Comparison of ENCODE assay signal across 1 cellular context in genomic region chr11:125111341-125112234, GRCh38.
TF ChIP-seq lines count a peak whose summit lies in the region.

Gene TMEM218 (minus strand): TSS chr11:125111626. CDS start chr11:125102241, 9,385 bp downstream.

TF ChIP-seq in HEK293, 187 proteins besides CTCF, POLR2A, EP300 and RAD21 (continued from another document):
- TF ChIP-seq, protein P1, sequence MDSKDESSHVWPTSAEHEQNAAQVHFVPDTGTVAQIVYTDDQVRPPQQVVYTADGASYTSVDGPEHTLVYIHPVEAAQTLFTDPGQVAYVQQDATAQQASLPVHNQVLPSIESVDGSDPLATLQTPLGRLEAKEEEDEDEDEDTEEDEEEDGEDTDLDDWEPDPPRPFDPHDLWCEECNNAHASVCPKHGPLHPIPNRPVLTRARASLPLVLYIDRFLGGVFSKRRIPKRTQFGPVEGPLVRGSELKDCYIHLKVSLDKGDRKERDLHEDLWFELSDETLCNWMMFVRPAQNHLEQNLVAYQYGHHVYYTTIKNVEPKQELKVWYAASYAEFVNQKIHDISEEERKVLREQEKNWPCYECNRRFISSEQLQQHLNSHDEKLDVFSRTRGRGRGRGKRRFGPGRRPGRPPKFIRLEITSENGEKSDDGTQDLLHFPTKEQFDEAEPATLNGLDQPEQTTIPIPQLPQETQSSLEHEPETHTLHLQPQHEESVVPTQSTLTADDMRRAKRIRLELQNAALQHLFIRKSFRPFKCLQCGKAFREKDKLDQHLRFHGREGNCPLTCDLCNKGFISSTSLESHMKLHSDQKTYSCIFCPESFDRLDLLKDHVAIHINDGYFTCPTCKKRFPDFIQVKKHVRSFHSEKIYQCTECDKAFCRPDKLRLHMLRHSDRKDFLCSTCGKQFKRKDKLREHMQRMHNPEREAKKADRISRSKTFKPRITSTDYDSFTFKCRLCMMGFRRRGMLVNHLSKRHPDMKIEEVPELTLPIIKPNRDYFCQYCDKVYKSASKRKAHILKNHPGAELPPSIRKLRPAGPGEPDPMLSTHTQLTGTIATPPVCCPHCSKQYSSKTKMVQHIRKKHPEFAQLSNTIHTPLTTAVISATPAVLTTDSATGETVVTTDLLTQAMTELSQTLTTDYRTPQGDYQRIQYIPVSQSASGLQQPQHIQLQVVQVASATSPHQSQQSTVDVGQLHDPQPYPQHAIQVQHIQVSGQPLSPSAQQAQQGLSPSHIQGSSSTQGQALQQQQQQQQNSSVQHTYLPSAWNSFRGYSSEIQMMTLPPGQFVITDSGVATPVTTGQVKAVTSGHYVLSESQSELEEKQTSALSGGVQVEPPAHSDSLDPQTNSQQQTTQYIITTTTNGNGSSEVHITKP (tag by site-specific recombination; IDR thresholded peaks at IDR 0.05), result peak; percentile 65
- TF ChIP-seq, protein P2, sequence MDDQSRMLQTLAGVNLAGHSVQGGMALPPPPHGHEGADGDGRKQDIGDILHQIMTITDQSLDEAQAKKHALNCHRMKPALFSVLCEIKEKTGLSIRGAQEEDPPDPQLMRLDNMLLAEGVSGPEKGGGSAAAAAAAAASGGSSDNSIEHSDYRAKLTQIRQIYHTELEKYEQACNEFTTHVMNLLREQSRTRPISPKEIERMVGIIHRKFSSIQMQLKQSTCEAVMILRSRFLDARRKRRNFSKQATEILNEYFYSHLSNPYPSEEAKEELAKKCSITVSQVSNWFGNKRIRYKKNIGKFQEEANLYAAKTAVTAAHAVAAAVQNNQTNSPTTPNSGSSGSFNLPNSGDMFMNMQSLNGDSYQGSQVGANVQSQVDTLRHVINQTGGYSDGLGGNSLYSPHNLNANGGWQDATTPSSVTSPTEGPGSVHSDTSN (CRISPR knock-in tag; IDR thresholded peaks at IDR 0.05), result peak; percentile 95
- TF ChIP-seq KLF7 (tag by site-specific recombination; IDR thresholded peaks at IDR 0.05; ENCODE audit: borderline replicate concordance), result no peak
- no peak for TF ChIP-seq ZNF341 (tag by site-specific recombination; IDR thresholded peaks at IDR 0.05; ENCODE audit: low read depth)
- no peak; the same call in 1 of the 2 replicates for TF ChIP-seq ZBTB48 (tag by site-specific recombination; IDR thresholded peaks at IDR 0.05)
- peak; percentile 98 for TF ChIP-seq ZNF335 (tag by site-specific recombination; conservative IDR thresholded peaks at IDR 0.05)
- TF ChIP-seq, protein P3, sequence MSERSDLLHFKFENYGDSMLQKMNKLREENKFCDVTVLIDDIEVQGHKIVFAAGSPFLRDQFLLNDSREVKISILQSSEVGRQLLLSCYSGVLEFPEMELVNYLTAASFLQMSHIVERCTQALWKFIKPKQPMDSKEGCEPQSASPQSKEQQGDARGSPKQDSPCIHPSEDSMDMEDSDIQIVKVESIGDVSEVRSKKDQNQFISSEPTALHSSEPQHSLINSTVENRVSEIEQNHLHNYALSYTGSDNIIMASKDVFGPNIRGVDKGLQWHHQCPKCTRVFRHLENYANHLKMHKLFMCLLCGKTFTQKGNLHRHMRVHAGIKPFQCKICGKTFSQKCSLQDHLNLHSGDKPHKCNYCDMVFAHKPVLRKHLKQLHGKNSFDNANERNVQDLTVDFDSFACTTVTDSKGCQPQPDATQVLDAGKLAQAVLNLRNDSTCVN (tag by site-specific recombination; optimal IDR thresholded peaks at IDR 0.05), result peak; percentile 59
- TF ChIP-seq PATZ1 (tag by site-specific recombination; IDR thresholded peaks at IDR 0.05), result peak; percentile 77
- TF ChIP-seq ZNF155 (tag by site-specific recombination; IDR thresholded peaks at IDR 0.05), result no peak
- TF ChIP-seq ZFHX2 (tag by site-specific recombination; conservative IDR thresholded peaks at IDR 0.05), result peak; percentile 72
- TF ChIP-seq ZNF660 (tag by site-specific recombination; IDR thresholded peaks at IDR 0.05), result 0 out of 2 replicates have a peak, but pooled peaks have one; percentile 12
- TF ChIP-seq ZNF518A (tag by site-specific recombination; conservative IDR thresholded peaks at IDR 0.05; ENCODE audit: low read depth), result peak; percentile 98
- no peak for TF ChIP-seq ZNF707 (tag by site-specific recombination; IDR thresholded peaks at IDR 0.05)
- peak; percentile 93 for TF ChIP-seq ZSCAN16 (tag by site-specific recombination; IDR thresholded peaks at IDR 0.05)
